In the genomic region with DNA sequence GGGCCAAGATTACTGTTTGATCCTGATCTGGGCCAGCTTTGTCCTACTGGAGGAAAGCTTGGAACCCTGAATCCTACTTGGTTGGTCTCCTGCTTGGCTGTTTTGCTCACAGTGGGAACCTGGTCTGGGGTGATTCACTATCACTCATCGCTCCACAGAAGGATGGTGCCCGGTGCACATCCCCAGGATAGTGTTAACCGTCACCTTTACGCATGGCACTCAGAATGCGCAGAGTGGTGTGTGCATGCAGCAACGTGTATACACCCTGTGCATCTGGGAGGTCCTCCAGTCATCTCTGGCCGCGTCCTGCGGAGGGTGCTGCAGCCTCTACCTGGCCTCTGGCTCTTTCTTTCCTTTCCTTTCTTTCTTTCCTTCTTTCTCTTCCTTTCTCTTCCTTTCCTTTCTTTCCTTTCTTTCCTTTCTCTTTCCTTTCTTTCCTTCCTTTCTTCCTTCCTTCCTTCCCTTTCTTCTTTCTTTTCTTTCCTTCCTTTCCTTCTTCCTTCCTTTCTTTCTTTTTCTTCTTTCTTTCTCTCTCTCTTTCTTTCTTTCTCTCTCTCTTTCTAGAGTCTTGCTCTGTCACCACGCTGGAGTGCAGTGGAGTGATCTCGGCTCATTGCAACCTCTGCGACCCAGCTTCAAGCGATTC, we compare ENCODE assay signal across 17 cellular contexts. TPM values are rescaled to one million over a fixed set of nuclear protein-coding genes. Genes with fewer than 3 reads are reported as not detected.
A peak's percentile ranks its signal among the peaks of the same experiment; 100 is the strongest.
DNase-seq lines count a peak whose midpoint lies in the region; ATAC-seq and TF ChIP-seq lines count a peak whose summit lies in the region.
"Had no signal": no experiment of that assay in that cellular context is flagged by ENCODE, and none has a peak within 500 bp of the region (broad histone marks: within the 10 kb centered on the region; RNA-seq: fewer than 3 reads in every experiment).

No MANE protein-coding gene starts in this region.

- no peaks in the 10 kb centered on the region for H3K9me3 ChIP-seq in endodermal cell (ENCODE audit: control insufficient read depth, low read length)
- H3K9me3 ChIP-seq: upper lobe of left lung had no signal

- POLR2A ChIA-PET in RWPE1 (lab: Yijun Ruan, JAX; ENCODE audit: low non-redundant PET): no interaction called here

- no peaks in the 10 kb centered on the region for H3K36me3 ChIP-seq in endodermal cell (ENCODE audit: control insufficient read depth, insufficient read depth, low read length)
- H3K36me3 ChIP-seq: upper lobe of left lung had no signal

- 87 to 93% methylated on average over 13 of the region's 13 CpGs for WGBS in endodermal cell (ENCODE audit: insufficient coverage in 1 of 2, insufficient read length in 1 of 2), 2 experiments

- ATAC-seq in stimulated activated memory B cell treated with anti-CD40 and anti-IgM and Interleukin-4, amounts not matched to agents 10 μg/mL and 1 μg/mL and 100 μg/mL, for 72 hours: no peak

- H3K4me3 ChIP-seq in endodermal cell (ENCODE audit: low read length): no peak overlapping the region
- H3K4me3 ChIP-seq: upper lobe of left lung had no signal

- no peaks in the 10 kb centered on the region for H3K9me3 Mint-ChIP-seq in activated naive CD4-positive, alpha-beta T cell treated with anti-CD3 and anti-CD28 coated beads, Interleukin-2, amount 50 U/mL, for 24 hours
- H3K9me3 Mint-ChIP-seq in endodermal cell: no peaks in the 10 kb centered on the region
- H3K9me3 Mint-ChIP-seq in stimulated activated memory B cell treated with anti-CD40 and anti-IgM and Interleukin-4, amounts not matched to agents 10 μg/mL and 1 μg/mL and 100 μg/mL, for 72 hours: no peaks in the 10 kb centered on the region
- H3K9me3 Mint-ChIP-seq: activated CD4-positive, alpha-beta memory T cell treated with anti-CD3 and anti-CD28 coated beads, Interleukin-2, amount 10 ng/mL, durations not matched to agents 7 days and 5 days had no signal

- H3K27ac Mint-ChIP-seq in activated naive CD4-positive, alpha-beta T cell treated with anti-CD3 and anti-CD28 coated beads, Interleukin-2, amount 50 U/mL, for 24 hours: peak overlapping the region; percentile 73
- no peak overlapping the region for H3K27ac Mint-ChIP-seq in endodermal cell
- peak overlapping the region; percentile 6 for H3K27ac Mint-ChIP-seq in stimulated activated memory B cell treated with anti-CD40 and anti-IgM and Interleukin-4, amounts not matched to agents 10 μg/mL and 1 μg/mL and 100 μg/mL, for 72 hours
- H3K27ac Mint-ChIP-seq: activated CD4-positive, alpha-beta memory T cell treated with anti-CD3 and anti-CD28 coated beads, Interleukin-2, amount 10 ng/mL, durations not matched to agents 7 days and 5 days had no signal

- peak overlapping the region; percentile 31 for H3K4me3 Mint-ChIP-seq in activated naive CD4-positive, alpha-beta T cell treated with anti-CD3 and anti-CD28 coated beads, Interleukin-2, amount 50 U/mL, for 24 hours
- H3K4me3 Mint-ChIP-seq in endodermal cell: no peak overlapping the region
- no peak overlapping the region for H3K4me3 Mint-ChIP-seq in stimulated activated memory B cell treated with anti-CD40 and anti-IgM and Interleukin-4, amounts not matched to agents 10 μg/mL and 1 μg/mL and 100 μg/mL, for 72 hours
- H3K4me3 Mint-ChIP-seq: activated CD4-positive, alpha-beta memory T cell treated with anti-CD3 and anti-CD28 coated beads, Interleukin-2, amount 10 ng/mL, durations not matched to agents 7 days and 5 days had no signal

- no peaks in the 10 kb centered on the region for H3K36me3 Mint-ChIP-seq in activated naive CD4-positive, alpha-beta T cell treated with anti-CD3 and anti-CD28 coated beads, Interleukin-2, amount 50 U/mL, for 24 hours
- no peaks in the 10 kb centered on the region for H3K36me3 Mint-ChIP-seq in endodermal cell (ENCODE audit: low read depth)
- no peaks in the 10 kb centered on the region for H3K36me3 Mint-ChIP-seq in stimulated activated memory B cell treated with anti-CD40 and anti-IgM and Interleukin-4, amounts not matched to agents 10 μg/mL and 1 μg/mL and 100 μg/mL, for 72 hours

- DNase-seq in activated naive CD4-positive, alpha-beta T cell treated with Interleukin-2 at 50 U/mL for 16 hours: no peak
- DNase-seq in RWPE1 (ENCODE audit: low spot score) (peak; percentile 27), endodermal cell (no peak), Kasumi-1 (lab: John Stamatoyannopoulos, UW) (no peak), NCI-H1694 (lab: John Stamatoyannopoulos, UW) (no peak), DMS79 (lab: John Stamatoyannopoulos, UW) (no peak)
- DNase-seq: activated CD4-positive, alpha-beta memory T cell treated with anti-CD3 and anti-CD28 coated beads, Interleukin-2, amount 10 ng/mL, durations not matched to agents 7 days and 5 days; activated effector memory CD4-positive, alpha-beta T cell treated with Interleukin-2 at 50 U/mL for 16 hours; effector CD8-positive, alpha-beta T cell; NCI-H2029 treated with DMSO at 0.1 percent for 48 hours; NCI-H69; nucleus accumbens; stimulated activated naive CD4-positive, alpha-beta T cell; T-helper 9 cell had no signal

- CTCF ChIA-PET in RWPE1 (lab: Yijun Ruan, JAX): interaction anchor here (0.6 kb wide), 2 partner anchors 10 to 56 kb away, joined by 3 read pairs; no protein-coding TSS in a partner anchor

- H3K27me3 Mint-ChIP-seq in activated naive CD4-positive, alpha-beta T cell treated with anti-CD3 and anti-CD28 coated beads, Interleukin-2, amount 50 U/mL, for 24 hours: no peaks in the 10 kb centered on the region
- H3K27me3 Mint-ChIP-seq in endodermal cell (ENCODE audit: insufficient read depth): peaks cover 14% of the 10 kb centered on the region
- H3K27me3 Mint-ChIP-seq in stimulated activated memory B cell treated with anti-CD40 and anti-IgM and Interleukin-4, amounts not matched to agents 10 μg/mL and 1 μg/mL and 100 μg/mL, for 72 hours: no peaks in the 10 kb centered on the region
- H3K27me3 Mint-ChIP-seq: activated CD4-positive, alpha-beta memory T cell treated with anti-CD3 and anti-CD28 coated beads, Interleukin-2, amount 10 ng/mL, durations not matched to agents 7 days and 5 days had no signal

- H3K9ac ChIP-seq in endodermal cell (ENCODE audit: extremely low read depth, low read length, poor library complexity, severe bottlenecking): no peak overlapping the region

- TF ChIP-seq CTCF in RWPE1 (conservative IDR thresholded peaks at IDR 0.05; ENCODE audit: low read depth): no peak
- peak; percentile 43 for TF ChIP-seq CTCF in endodermal cell (conservative IDR thresholded peaks at IDR 0.05)

- no peak overlapping the region for H3K27ac ChIP-seq in RWPE1
- no peak overlapping the region for H3K27ac ChIP-seq in endodermal cell (ENCODE audit: low read depth, low read length)

- H3K4me1 Mint-ChIP-seq in activated naive CD4-positive, alpha-beta T cell treated with anti-CD3 and anti-CD28 coated beads, Interleukin-2, amount 50 U/mL, for 24 hours: peaks cover 78% of the 10 kb centered on the region
- peaks cover 6% of the 10 kb centered on the region for H3K4me1 Mint-ChIP-seq in endodermal cell
- peaks cover 73% of the 10 kb centered on the region for H3K4me1 Mint-ChIP-seq in stimulated activated memory B cell treated with anti-CD40 and anti-IgM and Interleukin-4, amounts not matched to agents 10 μg/mL and 1 μg/mL and 100 μg/mL, for 72 hours

- H3K27me3 ChIP-seq in endodermal cell (ENCODE audit: control insufficient read depth, insufficient read depth, low read length, poor library complexity, severe bottlenecking): peaks cover 9% of the 10 kb centered on the region
- H3K27me3 ChIP-seq: upper lobe of left lung had no signal

- peaks cover 8% of the 10 kb centered on the region for H3K4me1 ChIP-seq in endodermal cell (ENCODE audit: control insufficient read depth, insufficient read depth, low read length)

RNA-seq across cellular contexts. Expression of gene SOCS3, which starts 13.1 kb away (rescaled TPM):
- total RNA-seq in endodermal cell: 10 to 100 TPM; 54.2 to 75.3 TPM
- polyA plus RNA-seq in endodermal cell (2013, experiment 1 of 2): 15.1 TPM
- polyA plus RNA-seq in endodermal cell (2013, experiment 2 of 2): 19.8 TPM

RNA-seq across cellular contexts. Expression of gene PGS1, which starts 31.7 kb away (rescaled TPM):
- total RNA-seq in endodermal cell: 10 to 100 TPM; 57.1 to 58.2 TPM
- 33.1 TPM for polyA plus RNA-seq in endodermal cell (2013, experiment 1 of 2)
- 32.3 TPM for polyA plus RNA-seq in endodermal cell (2013, experiment 2 of 2)
